In the genomic region with DNA sequence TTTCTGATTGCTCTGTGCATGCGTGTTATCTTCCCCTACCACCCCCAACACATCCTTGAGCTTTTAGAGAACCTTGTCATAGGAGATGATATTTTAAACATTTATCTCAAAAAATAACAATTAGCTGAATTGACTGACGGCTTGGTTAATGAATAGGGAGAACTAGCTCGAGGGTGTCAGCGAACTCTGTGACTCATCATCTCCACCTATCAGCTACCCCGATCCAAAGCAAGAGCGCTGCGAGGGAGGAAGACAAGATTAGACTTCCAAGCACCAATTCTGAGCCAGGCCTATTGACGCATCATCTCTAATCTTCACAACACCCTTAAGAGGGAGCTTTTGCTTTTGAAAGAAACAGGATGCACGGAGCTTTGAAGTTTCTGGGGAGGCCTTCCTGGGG, we compare ENCODE assay signal across 29 cellular contexts.
"Had no signal": no experiment of that assay in that cellular context is flagged by ENCODE, and none has a peak within 500 bp of the region (broad histone marks: within the 10 kb centered on the region; RNA-seq: fewer than 3 reads in every experiment).

No MANE protein-coding gene starts in this region.

- H3K27me3 ChIP-seq: ascending aorta, body of pancreas had no signal

- DNase-seq: activated CD4-positive, alpha-beta memory T cell treated with anti-CD3 and anti-CD28 coated beads for 36 hours; activated CD4-positive, alpha-beta T cell treated with anti-CD3 and anti-CD28 coated beads, Interleukin-2, amount 10 ng/mL, durations not matched to agents 7 days and 5 days; activated CD4-positive, CD25-positive, alpha-beta regulatory T cell; activated CD8-positive, alpha-beta memory T cell treated with anti-CD3 and anti-CD28 coated beads for 24 hours; activated effector memory CD4-positive, alpha-beta T cell treated with anti-CD3 and anti-CD28 coated beads, Interleukin-2, amount 50 U/mL, for 16 hours; activated naive CD4-positive, alpha-beta T cell treated with Interleukin-2 at 50 U/mL for 16 hours; activated naive CD8-positive, alpha-beta T cell treated with anti-CD3 and anti-CD28 coated beads, Interleukin-2, amount 50 U/mL, for 24 hours; activated T-cell treated with anti-CD3 and anti-CD28 coated beads, Interleukin-2, amount 50 U/mL, for 4 hours; amniotic stem cell; body of pancreas; NCI-H1048; NCI-H146; NCI-H187 treated with DMSO at 0.1 percent for 48 hours; NCI-H2081 treated with DMSO at 0.1 percent for 48 hours; NCI-H2227 treated with DMSO at 0.1 percent for 48 hours; NCI-H69; NK-92 treated with Interleukin-12 subunit alpha and Interleukin-12 subunit beta, amount 100 ng/mL, for 24 hours; OCI-M1; Right ventricle myocardium superior; SJCRH30; SK-N-SH; T-helper 1 cell had no signal

- H3K9me3 ChIP-seq: ascending aorta, body of pancreas, SJCRH30, SK-N-SH had no signal

- H3K27ac Mint-ChIP-seq: activated CD4-positive, alpha-beta memory T cell treated with anti-CD3 and anti-CD28 coated beads for 36 hours; activated CD4-positive, alpha-beta T cell treated with anti-CD3 and anti-CD28 coated beads, Interleukin-2, amount 10 ng/mL, durations not matched to agents 7 days and 5 days; activated naive CD4-positive, alpha-beta T cell treated with anti-CD3 and anti-CD28 coated beads, Interleukin-2, amount 50 U/mL, for 72 hours; activated naive CD8-positive, alpha-beta T cell treated with anti-CD3 and anti-CD28 coated beads, Interleukin-2, amount 50 U/mL, for 24 hours had no signal

- H3K4me3 ChIP-seq: ascending aorta, body of pancreas, SJCRH30 had no signal

- H3K9me3 Mint-ChIP-seq: activated CD4-positive, alpha-beta memory T cell treated with anti-CD3 and anti-CD28 coated beads for 36 hours; activated CD4-positive, alpha-beta T cell treated with anti-CD3 and anti-CD28 coated beads, Interleukin-2, amount 10 ng/mL, durations not matched to agents 7 days and 5 days; activated naive CD4-positive, alpha-beta T cell treated with anti-CD3 and anti-CD28 coated beads, Interleukin-2, amount 50 U/mL, for 72 hours; activated naive CD8-positive, alpha-beta T cell treated with anti-CD3 and anti-CD28 coated beads, Interleukin-2, amount 50 U/mL, for 24 hours; activated T-cell treated with anti-CD3 and anti-CD28 coated beads, Interleukin-2, amount 50 U/mL, for 4 hours; central memory CD8-positive, alpha-beta T cell had no signal

- H3K9ac ChIP-seq: SK-N-SH had no signal

- H3K4me1 Mint-ChIP-seq: activated CD4-positive, alpha-beta T cell treated with anti-CD3 and anti-CD28 coated beads, Interleukin-2, amount 10 ng/mL, durations not matched to agents 7 days and 5 days; activated naive CD8-positive, alpha-beta T cell treated with anti-CD3 and anti-CD28 coated beads, Interleukin-2, amount 50 U/mL, for 24 hours; central memory CD8-positive, alpha-beta T cell had no signal

- H3K4me3 Mint-ChIP-seq: activated CD4-positive, alpha-beta memory T cell treated with anti-CD3 and anti-CD28 coated beads for 36 hours; activated CD4-positive, alpha-beta T cell treated with anti-CD3 and anti-CD28 coated beads, Interleukin-2, amount 10 ng/mL, durations not matched to agents 7 days and 5 days; activated naive CD8-positive, alpha-beta T cell treated with anti-CD3 and anti-CD28 coated beads, Interleukin-2, amount 50 U/mL, for 24 hours; activated T-cell treated with anti-CD3 and anti-CD28 coated beads, Interleukin-2, amount 50 U/mL, for 4 hours; central memory CD8-positive, alpha-beta T cell had no signal

- FAIRE-seq: bronchial epithelial cell had no signal

- H3K27ac ChIP-seq: ascending aorta, body of pancreas, RWPE1, SJCRH30, VCaP had no signal

- H3K4me1 ChIP-seq: ascending aorta, body of pancreas had no signal

- H3K9me2 ChIP-seq: SK-N-SH had no signal

- ATAC-seq: activated naive CD4-positive, alpha-beta T cell treated with anti-CD3 and anti-CD28 coated beads, Interleukin-2, amount 50 U/mL, for 72 hours; activated naive CD8-positive, alpha-beta T cell treated with anti-CD3 and anti-CD28 coated beads, Interleukin-2, amount 50 U/mL, for 24 hours; activated T-cell treated with anti-CD3 and anti-CD28 coated beads, Interleukin-2, amount 50 U/mL, for 4 hours; body of pancreas; Panc1 had no signal

- H3K36me3 Mint-ChIP-seq: activated CD4-positive, alpha-beta memory T cell treated with anti-CD3 and anti-CD28 coated beads for 36 hours; activated naive CD4-positive, alpha-beta T cell treated with anti-CD3 and anti-CD28 coated beads, Interleukin-2, amount 50 U/mL, for 72 hours had no signal

- H3K36me3 ChIP-seq: ascending aorta, SJCRH30 had no signal

- H3K4me2 ChIP-seq: SK-N-SH had no signal
